Comparison of ENCODE assay signal across 8 cellular contexts in genomic region chr22:36335621-36336020, GRCh38. TPM values are rescaled to one million over a fixed set of nuclear protein-coding genes. Genes with fewer than 3 reads are reported as not detected.
DNase-seq lines count a peak whose midpoint lies in the region; ATAC-seq and TF ChIP-seq lines count a peak whose summit lies in the region.

No MANE protein-coding gene starts in this region.

- H3K27me3 Mint-ChIP-seq in activated CD4-positive, alpha-beta T cell treated with anti-CD3 and anti-CD28 coated beads for 36 hours: no peaks in the 10 kb centered on the region
- peaks cover 5% of the 10 kb centered on the region for H3K27me3 Mint-ChIP-seq in activated naive CD8-positive, alpha-beta T cell treated with anti-CD3 and anti-CD28 coated beads for 36 hours

- no peak for ATAC-seq in activated CD4-positive, alpha-beta T cell treated with anti-CD3 and anti-CD28 coated beads for 36 hours
- ATAC-seq in right lobe of liver (no peak), GM19397 (IDR thresholded peaks at IDR 0.05; ENCODE audit: unreplicated experiment) (no peak), GM21381 (IDR thresholded peaks at IDR 0.05; ENCODE audit: unreplicated experiment) (no peak)

- POLR2A ChIA-PET in activated CD4-positive, alpha-beta T cell treated with anti-CD3 and anti-CD28 coated beads for 36 hours (lab: Charles Lee): interaction anchor here (4.6 kb wide), 1 partner anchor 43 kb away, joined by 44 read pairs; no protein-coding TSS in a partner anchor

- no peaks in the 10 kb centered on the region for H3K9me3 ChIP-seq in right lobe of liver

- no peaks in the 10 kb centered on the region for H3K9me3 Mint-ChIP-seq in activated CD4-positive, alpha-beta T cell treated with anti-CD3 and anti-CD28 coated beads for 36 hours (ENCODE audit: low read depth)
- H3K9me3 Mint-ChIP-seq in activated naive CD8-positive, alpha-beta T cell treated with anti-CD3 and anti-CD28 coated beads for 36 hours: no peaks in the 10 kb centered on the region

- H3K27ac ChIP-seq in right lobe of liver: peak overlapping the region; percentile 25 to 88 (median 53)
- H3K27ac ChIP-seq in substantia nigra (ENCODE audit: low read depth, low read length, poor library complexity, severe bottlenecking): peak overlapping the region; percentile 95

- 61% methylated on average over 7 of the region's 9 CpGs for WGBS in right lobe of liver (ENCODE audit: insufficient coverage, low coverage, low lambda C conversion rate, missing lambda C conversion rate)

- peak overlapping the region; percentile 77 for H3K4me3 Mint-ChIP-seq in activated CD4-positive, alpha-beta T cell treated with anti-CD3 and anti-CD28 coated beads for 36 hours
- peak overlapping the region; percentile 91 for H3K4me3 Mint-ChIP-seq in activated naive CD8-positive, alpha-beta T cell treated with anti-CD3 and anti-CD28 coated beads for 36 hours

- H3K4me3 ChIP-seq in right lobe of liver: no peak overlapping the region

- peaks cover 0 to 77% (median 17%) of the 10 kb centered on the region in 4 donors for H3K36me3 ChIP-seq in right lobe of liver

- H3K27me3 ChIP-seq in right lobe of liver: no peaks in the 10 kb centered on the region

- TF ChIP-seq POLR2A in right lobe of liver (IDR thresholded peaks at IDR 0.05): no peak

- peaks cover 0 to 59% (median 15%) of the 10 kb centered on the region in 4 donors for H3K4me1 ChIP-seq in right lobe of liver

- DNase-seq in activated CD4-positive, alpha-beta T cell treated with anti-CD3 and anti-CD28 coated beads for 36 hours: no peak
- DNase-seq in activated CD4-positive, alpha-beta T cell treated with anti-CD3 and anti-CD28 coated beads for 1 hour: no peak
- no peak for DNase-seq in activated naive CD8-positive, alpha-beta T cell treated with anti-CD3 and anti-CD28 coated beads for 36 hours
- DNase-seq in right lobe of liver (no peak), substantia nigra (lab: John Stamatoyannopoulos, UW) (peak in 2 of 49 donors; percentile 63 to 83), GDM1 (lab: John Stamatoyannopoulos, UW) (no peak)

- H3K27ac Mint-ChIP-seq in activated CD4-positive, alpha-beta T cell treated with anti-CD3 and anti-CD28 coated beads for 36 hours: peak overlapping the region; percentile 99
- peak overlapping the region; percentile 100 for H3K27ac Mint-ChIP-seq in activated naive CD8-positive, alpha-beta T cell treated with anti-CD3 and anti-CD28 coated beads for 36 hours

- intact Hi-C loops in activated CD4-positive, alpha-beta T cell treated with anti-CD3 and anti-CD28 coated beads for 36 hours (cut with DNase I, micrococcal nuclease): no loop called here
- intact Hi-C loops in right lobe of liver (cut with DNase I): no loop called here

- CTCF ChIA-PET in activated CD4-positive, alpha-beta T cell treated with anti-CD3 and anti-CD28 coated beads for 36 hours (lab: Charles Lee): interaction anchor here (0.8 to 4.0 kb wide), 5 partner anchors 8 to 135 kb away, joined by 3 to 16 read pairs (median 4); no protein-coding TSS in a partner anchor

- peaks cover 84% of the 10 kb centered on the region for H3K36me3 Mint-ChIP-seq in activated CD4-positive, alpha-beta T cell treated with anti-CD3 and anti-CD28 coated beads for 36 hours (ENCODE audit: low read depth)
- H3K36me3 Mint-ChIP-seq in activated naive CD8-positive, alpha-beta T cell treated with anti-CD3 and anti-CD28 coated beads for 36 hours: peaks cover 76% of the 10 kb centered on the region

- peaks cover 94% of the 10 kb centered on the region for H3K4me1 Mint-ChIP-seq in activated CD4-positive, alpha-beta T cell treated with anti-CD3 and anti-CD28 coated beads for 36 hours
- H3K4me1 Mint-ChIP-seq in activated naive CD8-positive, alpha-beta T cell treated with anti-CD3 and anti-CD28 coated beads for 36 hours: peaks cover 91% of the 10 kb centered on the region

- no peak for TF ChIP-seq CTCF in right lobe of liver (IDR thresholded peaks at IDR 0.05)

RNA-seq across cellular contexts. Expression of gene MYH9, which starts 52.1 kb away (rescaled TPM):
- 100 to 1,000 TPM; 720 to 773 TPM for total RNA-seq in activated CD4-positive, alpha-beta T cell treated with anti-CD3 and anti-CD28 coated beads for 36 hours
- total RNA-seq in activated naive CD8-positive, alpha-beta T cell treated with anti-CD3 and anti-CD28 coated beads for 36 hours: 100 to 1,000 TPM; 551 to 554 TPM
- total RNA-seq in right lobe of liver: 100 to 1,000 TPM; 168 to 435 (median 222) TPM
